In the genomic region with DNA sequence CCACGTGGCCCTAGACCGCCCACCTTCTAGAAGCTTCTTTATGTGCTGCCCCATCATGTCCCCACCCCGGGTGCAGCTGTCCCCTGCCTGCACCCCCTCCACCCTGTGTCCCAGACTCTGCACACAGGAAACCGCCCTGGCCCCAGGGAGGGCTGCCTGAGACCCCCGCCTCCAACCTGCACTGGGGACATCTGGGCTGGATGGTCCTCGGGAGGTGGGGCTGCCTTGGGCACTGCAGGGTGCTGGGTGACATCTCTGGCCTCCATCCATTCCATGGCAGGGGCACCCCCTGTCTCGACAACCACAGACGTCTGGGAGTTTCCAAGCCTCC, we compare ENCODE assay signal across 13 cellular contexts. TPM values are rescaled to one million over a fixed set of nuclear protein-coding genes. Genes with fewer than 3 reads are reported as not detected.
A peak's percentile ranks its signal among the peaks of the same experiment; 100 is the strongest.
DNase-seq lines count a peak whose midpoint lies in the region; ATAC-seq, FAIRE-seq and TF ChIP-seq lines count a peak whose summit lies in the region.
"Had no signal": no experiment of that assay in that cellular context is flagged by ENCODE, and none has a peak within 500 bp of the region (broad histone marks: within the 10 kb centered on the region; RNA-seq: fewer than 3 reads in every experiment).

No MANE protein-coding gene starts in this region.

- H4K20me1 ChIP-seq in hepatocyte (ENCODE audit: insufficient read depth, poor library complexity, severe bottlenecking): no peaks in the 10 kb centered on the region

- no peak overlapping the region for H3K4me3 ChIP-seq in hepatocyte
- H3K4me3 ChIP-seq in small intestine (ENCODE audit: low read depth in 1 of 2, low read length in 2 of 2): no peak overlapping the region
- no peak overlapping the region for H3K4me3 ChIP-seq in left lung

- H3K27me3 ChIP-seq in hepatocyte (no peaks in the 10 kb centered on the region), small intestine (ENCODE audit: control insufficient read depth in 2 of 2, insufficient read depth in 2 of 2, low read length in 2 of 2) (no peaks in the 10 kb centered on the region), left lung (no peaks in the 10 kb centered on the region)

- no peaks in the 10 kb centered on the region for H3K9me3 Mint-ChIP-seq in activated CD4-positive, alpha-beta T cell treated with anti-CD3 and anti-CD28 coated beads, Interleukin-2, amount 10 ng/mL, durations not matched to agents 7 days and 5 days
- H3K9me3 Mint-ChIP-seq: brain had no signal

- no peak for DNase-seq in activated CD4-positive, alpha-beta T cell treated with anti-CD3 and anti-CD28 coated beads, Interleukin-2, amount 10 ng/mL, durations not matched to agents 7 days and 5 days
- DNase-seq in activated CD4-positive, alpha-beta T cell treated with anti-CD3 and anti-CD28 coated beads for 4 hours: no peak
- DNase-seq in hepatocyte (ENCODE audit: low spot score): no peak
- DNase-seq in small intestine: no peak
- no peak for DNase-seq in inferior parietal cortex (ENCODE audit: extremely low spot score)
- no peak for DNase-seq in left lung
- no peak for DNase-seq in foreskin melanocyte
- DNase-seq: midbrain, SW 1271, tibial artery had no signal

- no peak for ATAC-seq in left lung

- H3K4me3 Mint-ChIP-seq in activated CD4-positive, alpha-beta T cell treated with anti-CD3 and anti-CD28 coated beads, Interleukin-2, amount 10 ng/mL, durations not matched to agents 7 days and 5 days: peak overlapping the region; percentile 41
- H3K4me3 Mint-ChIP-seq: brain had no signal

- H3K9me3 ChIP-seq in hepatocyte (ENCODE audit: low read depth): no peaks in the 10 kb centered on the region
- H3K9me3 ChIP-seq in small intestine (ENCODE audit: control insufficient read depth, low read depth): no peaks in the 10 kb centered on the region
- H3K9me3 ChIP-seq in left lung: no peaks in the 10 kb centered on the region
- H3K9me3 ChIP-seq: tibial artery had no signal

- peak overlapping the region; percentile 73 for H3K4me2 ChIP-seq in hepatocyte
- H3K4me2 ChIP-seq: KMS-11 had no signal

- peaks cover 7% of the 10 kb centered on the region for H3K4me1 ChIP-seq in hepatocyte (ENCODE audit: insufficient read depth)
- H3K4me1 ChIP-seq in small intestine (ENCODE audit: control insufficient read depth in 2 of 2, insufficient read depth in 1 of 2, low read depth in 1 of 2, low read length in 1 of 2): peaks cover 6 to 10% of the 10 kb centered on the region in 2 donors
- peaks cover 3 to 62% of the 10 kb centered on the region in 2 donors for H3K4me1 ChIP-seq in left lung
- H3K4me1 ChIP-seq: tibial artery had no signal

- POLR2A ChIA-PET in activated CD4-positive, alpha-beta T cell treated with anti-CD3 and anti-CD28 coated beads, Interleukin-2, amount 10 ng/mL, durations not matched to agents 7 days and 5 days (lab: Charles Lee): no interaction called here

- TF ChIP-seq CTCF in VCaP (conservative IDR thresholded peaks at IDR 0.05) (no peak), hepatocyte (IDR thresholded peaks at IDR 0.05; ENCODE audit: poor library complexity) (no peak), left lung (IDR thresholded peaks at IDR 0.05) (no peak)

- H3K27ac Mint-ChIP-seq in activated CD4-positive, alpha-beta T cell treated with anti-CD3 and anti-CD28 coated beads, Interleukin-2, amount 10 ng/mL, durations not matched to agents 7 days and 5 days: peak overlapping the region; percentile 88
- H3K27ac Mint-ChIP-seq: brain had no signal

- no peak for FAIRE-seq in small intestine (lab: Jason Lieb, UNC)

- peak overlapping the region; percentile 75 for H3K27ac ChIP-seq in VCaP
- H3K27ac ChIP-seq in hepatocyte: peak overlapping the region; percentile 58
- H3K27ac ChIP-seq in small intestine (ENCODE audit: low read depth in 1 of 2, low read length in 1 of 2): peak overlapping the region; percentile 86 to 89
- peak overlapping the region in 1 of 2 donors; percentile 64 for H3K27ac ChIP-seq in left lung
- H3K27ac ChIP-seq: KMS-11, tibial artery had no signal

- H3K27me3 Mint-ChIP-seq in activated CD4-positive, alpha-beta T cell treated with anti-CD3 and anti-CD28 coated beads, Interleukin-2, amount 10 ng/mL, durations not matched to agents 7 days and 5 days: no peaks in the 10 kb centered on the region
- H3K27me3 Mint-ChIP-seq: brain had no signal

- H3K4me1 Mint-ChIP-seq in activated CD4-positive, alpha-beta T cell treated with anti-CD3 and anti-CD28 coated beads, Interleukin-2, amount 10 ng/mL, durations not matched to agents 7 days and 5 days: peaks cover 70% of the 10 kb centered on the region
- H3K4me1 Mint-ChIP-seq: brain had no signal

- no peaks in the 10 kb centered on the region for H3K36me3 ChIP-seq in hepatocyte (replicated peaks; ENCODE audit: insufficient read depth, low read depth)
- no peaks in the 10 kb centered on the region for H3K36me3 ChIP-seq in small intestine (ENCODE audit: control insufficient read depth in 2 of 2, insufficient read depth in 2 of 2, low read length in 2 of 2)
- H3K36me3 ChIP-seq in left lung: peaks cover 0 to 5% of the 10 kb centered on the region in 2 donors

- intact Hi-C loops in left lung (cut with DNase I): no loop called here

- no peaks in the 10 kb centered on the region for H3K79me2 ChIP-seq in hepatocyte

- 82% methylated on average over 5 of the region's 8 CpGs for WGBS in hepatocyte (ENCODE audit: low lambda C conversion rate, missing lambda C conversion rate)
- 55 to 69% (median 65%) methylated on average over 8 of the region's 8 CpGs for WGBS in small intestine, 3 donors

- H3K36me3 Mint-ChIP-seq in activated CD4-positive, alpha-beta T cell treated with anti-CD3 and anti-CD28 coated beads, Interleukin-2, amount 10 ng/mL, durations not matched to agents 7 days and 5 days (ENCODE audit: low read depth): peaks cover 9% of the 10 kb centered on the region

- no peak overlapping the region for H2AFZ ChIP-seq in hepatocyte

- H3K9me2 ChIP-seq in hepatocyte (replicated peaks; ENCODE audit: insufficient read depth): no peaks in the 10 kb centered on the region

- CTCF ChIA-PET in activated CD4-positive, alpha-beta T cell treated with anti-CD3 and anti-CD28 coated beads, Interleukin-2, amount 10 ng/mL, durations not matched to agents 7 days and 5 days (lab: Charles Lee): no interaction called here

RNA-seq across cellular contexts. Expression of a gene that starts 17.8 kb away (rescaled TPM):
- 10 to 100 TPM; 39.4 to 47.5 TPM for total RNA-seq in activated CD4-positive, alpha-beta T cell treated with anti-CD3 and anti-CD28 coated beads, Interleukin-2, amount 10 ng/mL, durations not matched to agents 7 days and 5 days
- total RNA-seq in hepatocyte: 19.2 and 23.3 TPM in 2 replicates
- polyA plus RNA-seq in hepatocyte: 46.1 and 46.2 TPM in 2 replicates
- 10 to 100 TPM; 14.3 to 27.0 (median 16.8) TPM for polyA plus RNA-seq in small intestine
- total RNA-seq in left lung: 10 to 100 TPM; 38.8 to 49.5 TPM

RNA-seq across cellular contexts. Expression of a gene that starts 39.4 kb away (rescaled TPM):
- total RNA-seq in activated CD4-positive, alpha-beta T cell treated with anti-CD3 and anti-CD28 coated beads, Interleukin-2, amount 10 ng/mL, durations not matched to agents 7 days and 5 days: 100 to 1,000 TPM; 175 to 202 TPM
- 133 and 135 TPM in 2 replicates for total RNA-seq in hepatocyte
- 188 and 196 TPM in 2 replicates for polyA plus RNA-seq in hepatocyte
- 100 to 1,000 TPM; 283 to 522 (median 492) TPM for polyA plus RNA-seq in small intestine
- total RNA-seq in left lung: 100 to 1,000 TPM; 129 to 143 TPM
